Comparison of ENCODE assay signal across 10 cellular contexts in the genomic region with DNA sequence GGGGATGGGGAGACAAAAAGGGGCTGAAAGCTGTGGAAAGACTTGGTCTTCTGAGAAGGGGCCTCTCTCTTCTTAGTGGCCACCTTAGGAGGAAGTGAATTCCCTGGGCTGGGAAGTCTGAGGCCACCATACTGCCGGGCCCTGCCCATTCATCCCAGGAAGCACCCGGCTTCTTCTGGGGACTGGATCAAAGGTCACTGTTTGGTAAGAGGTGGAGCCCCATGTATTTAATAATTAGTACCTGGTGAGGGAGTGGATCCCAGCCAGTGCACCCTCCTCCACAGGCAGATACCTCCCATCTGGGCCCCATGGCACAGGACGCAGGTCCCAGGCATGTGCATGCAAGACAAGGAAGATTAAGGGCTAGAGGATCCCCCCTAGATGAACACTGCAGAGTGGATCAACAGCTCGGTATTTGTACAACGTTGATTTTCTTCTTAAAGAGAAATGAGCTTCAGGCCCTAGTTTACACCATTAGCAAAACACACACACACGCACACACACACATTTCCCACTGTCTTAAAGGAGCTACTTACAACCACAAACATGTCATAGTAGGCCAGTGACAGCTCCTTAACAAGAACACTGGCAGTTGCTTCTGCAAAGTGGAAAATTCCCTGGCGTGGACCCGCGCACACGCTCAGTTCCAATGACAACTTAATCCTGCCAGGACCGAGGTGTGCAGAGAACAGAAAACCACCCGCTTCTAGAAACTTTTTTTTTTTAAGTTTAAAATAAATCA.
A peak's percentile ranks its signal among the peaks of the same experiment; 100 is the strongest.
DNase-seq lines count a peak whose midpoint lies in the region; ATAC-seq and TF ChIP-seq lines count a peak whose summit lies in the region.
"Had no signal": no experiment of that assay in that cellular context is flagged by ENCODE, and none has a peak within 500 bp of the region (broad histone marks: within the 10 kb centered on the region; RNA-seq: fewer than 3 reads in every experiment).

No MANE protein-coding gene starts in this region.

- no peaks in the 10 kb centered on the region for H3K36me3 ChIP-seq in esophagus squamous epithelium

- H3K4me3 ChIP-seq in esophagus squamous epithelium = no peak overlapping the region

- H3K9me3 Mint-ChIP-seq in natural killer cell treated with Interleukin-12 subunit alpha and Interleukin-12 subunit beta and Interleukin-15 and Interleukin-18, amount 100 ng/mL, for 72 hours = no peaks in the 10 kb centered on the region

- H3K27ac Mint-ChIP-seq in natural killer cell treated with Interleukin-12 subunit alpha and Interleukin-12 subunit beta and Interleukin-15 and Interleukin-18, amount 100 ng/mL, for 72 hours = peak overlapping the region; percentile 33 to 74

- TF ChIP-seq POLR2A in esophagus squamous epithelium (IDR thresholded peaks at IDR 0.05) = no peak

- H3K9me3 ChIP-seq in esophagus squamous epithelium = no peaks in the 10 kb centered on the region

- DNase-seq in Ammon's horn (ENCODE audit: low spot score) = peak; percentile 64
- peak; percentile 50 for DNase-seq in NCI-H82 treated with DMSO at 0.1 percent for 48 hours (lab: John Stamatoyannopoulos, UW; ENCODE audit: unreplicated experiment)
- DNase-seq in esophagus squamous epithelium (lab: John Stamatoyannopoulos, UW) = no peak
- DNase-seq in natural killer cell treated with Interleukin-12 subunit alpha and Interleukin-12 subunit beta and Interleukin-15 and Interleukin-18, amount 100 ng/mL, for 72 hours (ENCODE audit: low spot score) = no peak
- no peak for DNase-seq in stimulated activated CD4-positive, alpha-beta T cell treated with anti-CD3 and anti-CD28 coated beads, Interleukin-2, amount 100 ng/mL, for 24 hours
- no peak for DNase-seq in SHP77 (lab: John Stamatoyannopoulos, UW)
- DNase-seq in AML-193 (lab: John Stamatoyannopoulos, UW) = no peak
- DNase-seq: COR-L47, kidney glomerular epithelial cell had no signal

- TF ChIP-seq CTCF in esophagus squamous epithelium (IDR thresholded peaks at IDR 0.05) = no peak

- WGBS in esophagus squamous epithelium, 2 donors = 20 to 30% methylated on average over 11 of the region's 12 CpGs

- peaks cover 81 to 85% of the 10 kb centered on the region in 2 donors for H3K4me1 Mint-ChIP-seq in natural killer cell treated with Interleukin-12 subunit alpha and Interleukin-12 subunit beta and Interleukin-15 and Interleukin-18, amount 100 ng/mL, for 72 hours (ENCODE audit: low read depth in 2 of 2)

- H3K4me3 Mint-ChIP-seq in natural killer cell treated with Interleukin-12 subunit alpha and Interleukin-12 subunit beta and Interleukin-15 and Interleukin-18, amount 100 ng/mL, for 72 hours = peak overlapping the region; percentile 39

- H3K4me1 ChIP-seq in esophagus squamous epithelium = peaks cover 40 to 96% (median 81%) of the 10 kb centered on the region in 3 donors

- no peaks in the 10 kb centered on the region for H3K27me3 ChIP-seq in esophagus squamous epithelium

- intact Hi-C loops in esophagus squamous epithelium (cut with DNase I) = no loop called here

- no peak for ATAC-seq in natural killer cell treated with Interleukin-12 subunit alpha and Interleukin-12 subunit beta and Interleukin-15 and Interleukin-18, amount 100 ng/mL, for 72 hours
- ATAC-seq in GM19023 (IDR thresholded peaks at IDR 0.05; ENCODE audit: unreplicated experiment) = no peak

- no peaks in the 10 kb centered on the region for H3K27me3 Mint-ChIP-seq in natural killer cell treated with Interleukin-12 subunit alpha and Interleukin-12 subunit beta and Interleukin-15 and Interleukin-18, amount 100 ng/mL, for 72 hours

- H3K27ac ChIP-seq in esophagus squamous epithelium = peak overlapping the region; percentile 71 to 87 (median 83)

- no peaks in the 10 kb centered on the region for H3K36me3 Mint-ChIP-seq in natural killer cell treated with Interleukin-12 subunit alpha and Interleukin-12 subunit beta and Interleukin-15 and Interleukin-18, amount 100 ng/mL, for 72 hours

Comparison
In these comparisons a context has a peak if more than half of its experiments do, and no peak if none do; other contexts are left out.
1. DNase-seq: peak in Ammon's horn (single experiment) and NCI-H82 treated with DMSO at 0.1 percent for 48 hours (single experiment); none in esophagus squamous epithelium (single experiment), natural killer cell treated with Interleukin-12 subunit alpha and Interleukin-12 subunit beta and Interleukin-15 and Interleukin-18, amount 100 ng/mL, for 72 hours (single experiment), stimulated activated CD4-positive, alpha-beta T cell treated with anti-CD3 and anti-CD28 coated beads, Interleukin-2, amount 100 ng/mL, for 24 hours (0 of 2), SHP77 (0 of 2) and AML-193 (0 of 2).